9 cellular contexts compared by ENCODE assay signal in the genomic region with DNA sequence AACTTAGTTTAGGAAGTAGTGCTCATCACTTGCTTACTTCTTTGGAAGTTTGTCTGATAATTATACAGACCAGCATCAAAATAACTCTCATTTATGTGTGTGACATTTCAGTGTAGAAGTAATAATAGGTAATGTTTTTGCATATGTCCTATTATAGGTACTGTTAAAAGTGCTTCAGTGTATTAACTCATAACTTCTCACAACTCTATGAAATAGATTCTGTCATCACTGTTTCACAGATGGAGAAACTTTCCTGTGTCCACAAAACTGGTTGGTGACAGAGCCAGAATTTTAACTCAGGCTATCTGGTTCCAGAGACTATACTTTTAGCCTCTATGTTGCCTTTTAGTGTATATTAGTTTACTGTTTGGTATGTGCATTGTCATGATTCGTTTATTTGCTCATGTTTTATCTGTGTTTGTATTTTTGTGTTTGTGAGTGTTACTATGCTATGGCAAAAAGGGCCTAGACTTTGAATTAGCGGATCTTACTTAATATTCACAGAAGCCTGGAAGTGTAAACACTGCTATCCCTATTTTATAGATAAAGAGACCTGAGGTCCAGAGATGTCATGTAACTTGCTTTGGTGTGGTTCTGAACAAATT. TPM values are rescaled to one million over a fixed set of nuclear protein-coding genes. Genes with fewer than 3 reads are reported as not detected.
DNase-seq lines count a peak whose midpoint lies in the region; ATAC-seq and TF ChIP-seq lines count a peak whose summit lies in the region.
"Had no signal": no experiment of that assay in that cellular context is flagged by ENCODE, and none has a peak within 500 bp of the region (broad histone marks: within the 10 kb centered on the region; RNA-seq: fewer than 3 reads in every experiment).

No MANE protein-coding gene starts in this region.

- H3K27ac ChIP-seq in SJCRH30: no peak overlapping the region

- no peaks in the 10 kb centered on the region for H3K9me3 ChIP-seq in adipocyte (ENCODE audit: control insufficient read depth, low read length)
- H3K9me3 ChIP-seq in SJCRH30 (replicated peaks): no peaks in the 10 kb centered on the region
- H3K9me3 ChIP-seq: testis had no signal

- H3K27ac Mint-ChIP-seq in activated CD4-positive, alpha-beta T cell treated with anti-CD3 and anti-CD28 coated beads, Interleukin-2, amount 10 ng/mL, durations not matched to agents 7 days and 5 days: peak overlapping the region; percentile 55
- no peak overlapping the region for H3K27ac Mint-ChIP-seq in activated CD4-positive, alpha-beta T cell treated with anti-CD3 and anti-CD28 coated beads, Interleukin-2, amount 10 ng/mL, durations not matched to agents 24 days and 14 days
- peak overlapping the region; percentile 49 for H3K27ac Mint-ChIP-seq in stimulated activated naive B cell treated with anti-CD40 and anti-IgM and Interleukin-4, amounts not matched to agents 10 μg/mL and 1 μg/mL and 100 μg/mL, for 72 hours

- peak overlapping the region; percentile 15 for H3K4me3 ChIP-seq in adipocyte (ENCODE audit: low read length)
- H3K4me3 ChIP-seq in fibroblast of villous mesenchyme (ENCODE audit: low read depth, low read length): no peak overlapping the region
- H3K4me3 ChIP-seq in SJCRH30: no peak overlapping the region
- H3K4me3 ChIP-seq: testis had no signal

- no peaks in the 10 kb centered on the region for H3K27me3 Mint-ChIP-seq in activated CD4-positive, alpha-beta T cell treated with anti-CD3 and anti-CD28 coated beads, Interleukin-2, amount 10 ng/mL, durations not matched to agents 7 days and 5 days
- no peaks in the 10 kb centered on the region for H3K27me3 Mint-ChIP-seq in activated CD4-positive, alpha-beta T cell treated with anti-CD3 and anti-CD28 coated beads, Interleukin-2, amount 10 ng/mL, durations not matched to agents 24 days and 14 days
- no peaks in the 10 kb centered on the region for H3K27me3 Mint-ChIP-seq in stimulated activated naive B cell treated with anti-CD40 and anti-IgM and Interleukin-4, amounts not matched to agents 10 μg/mL and 1 μg/mL and 100 μg/mL, for 72 hours

- H3K9ac ChIP-seq in adipocyte (ENCODE audit: low read length): peak overlapping the region; percentile 62

- H3K4me1 Mint-ChIP-seq in activated CD4-positive, alpha-beta T cell treated with anti-CD3 and anti-CD28 coated beads, Interleukin-2, amount 10 ng/mL, durations not matched to agents 7 days and 5 days: peaks cover 63% of the 10 kb centered on the region
- H3K4me1 Mint-ChIP-seq in activated CD4-positive, alpha-beta T cell treated with anti-CD3 and anti-CD28 coated beads, Interleukin-2, amount 10 ng/mL, durations not matched to agents 24 days and 14 days: peaks cover 37% of the 10 kb centered on the region
- H3K4me1 Mint-ChIP-seq in stimulated activated naive B cell treated with anti-CD40 and anti-IgM and Interleukin-4, amounts not matched to agents 10 μg/mL and 1 μg/mL and 100 μg/mL, for 72 hours: peaks cover 18 to 24% of the 10 kb centered on the region in 2 donors

- H3K27me3 ChIP-seq in adipocyte (replicated peaks; ENCODE audit: control insufficient read depth, insufficient read depth, low read length) (no peaks in the 10 kb centered on the region), SJCRH30 (no peaks in the 10 kb centered on the region)
- H3K27me3 ChIP-seq: testis had no signal

- H3K4me1 ChIP-seq in adipocyte (ENCODE audit: control insufficient read depth, insufficient read depth, low read length): peaks cover 56% of the 10 kb centered on the region
- H3K4me1 ChIP-seq in SJCRH30: no peaks in the 10 kb centered on the region

- CTCF ChIA-PET in activated CD4-positive, alpha-beta T cell treated with anti-CD3 and anti-CD28 coated beads, Interleukin-2, amount 10 ng/mL, durations not matched to agents 7 days and 5 days (lab: Charles Lee): interaction anchor here (1.3 kb wide), 1 partner anchor 180 kb away, joined by 4 read pairs; no protein-coding TSS in a partner anchor

- DNase-seq in activated CD4-positive, alpha-beta T cell treated with anti-CD3 and anti-CD28 coated beads, Interleukin-2, amount 10 ng/mL, durations not matched to agents 7 days and 5 days: no peak
- no peak for DNase-seq in activated CD4-positive, alpha-beta T cell treated with anti-CD3 and anti-CD28 coated beads, Interleukin-2, amount 10 ng/mL, durations not matched to agents 24 days and 14 days
- DNase-seq in adipocyte (ENCODE audit: low read depth): peak; percentile 51
- peak; percentile 39 for DNase-seq in fibroblast of villous mesenchyme (ENCODE audit: low read depth)
- no peak for DNase-seq in stimulated activated naive B cell treated with anti-CD40 and anti-IgM and Interleukin-4, amounts not matched to agents 10 μg/mL and 1 μg/mL and 100 μg/mL, for 72 hours
- no peak for DNase-seq in hepatic stellate cell (ENCODE audit: low spot score)
- DNase-seq in SJCRH30: no peak
- DNase-seq: testis had no signal

- H3K36me3 Mint-ChIP-seq in activated CD4-positive, alpha-beta T cell treated with anti-CD3 and anti-CD28 coated beads, Interleukin-2, amount 10 ng/mL, durations not matched to agents 7 days and 5 days (ENCODE audit: low read depth): peaks cover 39% of the 10 kb centered on the region
- H3K36me3 Mint-ChIP-seq in activated CD4-positive, alpha-beta T cell treated with anti-CD3 and anti-CD28 coated beads, Interleukin-2, amount 10 ng/mL, durations not matched to agents 24 days and 14 days (ENCODE audit: low read depth): peaks cover 22% of the 10 kb centered on the region
- H3K36me3 Mint-ChIP-seq in stimulated activated naive B cell treated with anti-CD40 and anti-IgM and Interleukin-4, amounts not matched to agents 10 μg/mL and 1 μg/mL and 100 μg/mL, for 72 hours: peaks cover 34 to 42% of the 10 kb centered on the region in 2 donors

- no peak overlapping the region for H3K4me3 Mint-ChIP-seq in activated CD4-positive, alpha-beta T cell treated with anti-CD3 and anti-CD28 coated beads, Interleukin-2, amount 10 ng/mL, durations not matched to agents 7 days and 5 days
- no peak overlapping the region for H3K4me3 Mint-ChIP-seq in activated CD4-positive, alpha-beta T cell treated with anti-CD3 and anti-CD28 coated beads, Interleukin-2, amount 10 ng/mL, durations not matched to agents 24 days and 14 days
- H3K4me3 Mint-ChIP-seq in stimulated activated naive B cell treated with anti-CD40 and anti-IgM and Interleukin-4, amounts not matched to agents 10 μg/mL and 1 μg/mL and 100 μg/mL, for 72 hours: no peak overlapping the region

- H3K36me3 ChIP-seq in adipocyte (ENCODE audit: control insufficient read depth, insufficient read depth, low read length, severe bottlenecking) (no peaks in the 10 kb centered on the region), SJCRH30 (peaks cover 11% of the 10 kb centered on the region; the same call in 1 of the 2 replicates)

- no peak for TF ChIP-seq CTCF in fibroblast of villous mesenchyme (IDR thresholded peaks at IDR 0.05; ENCODE audit: insufficient read depth, low read depth, low read length)

- no peak for ATAC-seq in stimulated activated naive B cell treated with anti-CD40 and anti-IgM and Interleukin-4, amounts not matched to agents 10 μg/mL and 1 μg/mL and 100 μg/mL, for 72 hours (replicated peaks)
- no peak for ATAC-seq in HG02571 (IDR thresholded peaks at IDR 0.05; ENCODE audit: unreplicated experiment)

- intact Hi-C loops in activated CD4-positive, alpha-beta T cell treated with anti-CD3 and anti-CD28 coated beads, Interleukin-2, amount 10 ng/mL, durations not matched to agents 24 days and 14 days (cut with micrococcal nuclease): loop anchor here (5.0 kb wide), 2 partner anchors 53 to 68 kb away; no protein-coding TSS in a partner anchor

- POLR2A ChIA-PET in activated CD4-positive, alpha-beta T cell treated with anti-CD3 and anti-CD28 coated beads, Interleukin-2, amount 10 ng/mL, durations not matched to agents 7 days and 5 days (lab: Charles Lee): no interaction called here

- H3K9me3 Mint-ChIP-seq in activated CD4-positive, alpha-beta T cell treated with anti-CD3 and anti-CD28 coated beads, Interleukin-2, amount 10 ng/mL, durations not matched to agents 7 days and 5 days: peaks cover 14% of the 10 kb centered on the region
- peaks cover 18% of the 10 kb centered on the region for H3K9me3 Mint-ChIP-seq in activated CD4-positive, alpha-beta T cell treated with anti-CD3 and anti-CD28 coated beads, Interleukin-2, amount 10 ng/mL, durations not matched to agents 24 days and 14 days
- H3K9me3 Mint-ChIP-seq in stimulated activated naive B cell treated with anti-CD40 and anti-IgM and Interleukin-4, amounts not matched to agents 10 μg/mL and 1 μg/mL and 100 μg/mL, for 72 hours: peaks cover 6 to 12% of the 10 kb centered on the region in 2 donors

RNA-seq across cellular contexts. Expression of a gene that starts 12.7 kb away (rescaled TPM):
- 10 to 100 TPM; 56.7 to 79.9 TPM for total RNA-seq in activated CD4-positive, alpha-beta T cell treated with anti-CD3 and anti-CD28 coated beads, Interleukin-2, amount 10 ng/mL, durations not matched to agents 7 days and 5 days
- total RNA-seq in activated CD4-positive, alpha-beta T cell treated with anti-CD3 and anti-CD28 coated beads, Interleukin-2, amount 10 ng/mL, durations not matched to agents 24 days and 14 days: 3.9 and 4.2 TPM in 2 replicates
- total RNA-seq in fibroblast of villous mesenchyme: 10.3 and 16.4 TPM in 2 replicates
- 0.76 and 1.5 TPM in 2 replicates for total RNA-seq in SJCRH30 (2014; rRNA removed; shearing (Covaris generic))

Comparison
In these comparisons a context has a peak if more than half of its experiments do, and no peak if none do; other contexts are left out.
1. DNase-seq: peak in adipocyte (single experiment) and fibroblast of villous mesenchyme (single experiment); none in activated CD4-positive, alpha-beta T cell treated with anti-CD3 and anti-CD28 coated beads, Interleukin-2, amount 10 ng/mL, durations not matched to agents 7 days and 5 days (single experiment), activated CD4-positive, alpha-beta T cell treated with anti-CD3 and anti-CD28 coated beads, Interleukin-2, amount 10 ng/mL, durations not matched to agents 24 days and 14 days (single experiment), stimulated activated naive B cell treated with anti-CD40 and anti-IgM and Interleukin-4, amounts not matched to agents 10 μg/mL and 1 μg/mL and 100 μg/mL, for 72 hours (single experiment), hepatic stellate cell (single experiment) and SJCRH30 (0 of 2).